Comparison of ENCODE assay signal across 15 cellular contexts in the genomic region with DNA sequence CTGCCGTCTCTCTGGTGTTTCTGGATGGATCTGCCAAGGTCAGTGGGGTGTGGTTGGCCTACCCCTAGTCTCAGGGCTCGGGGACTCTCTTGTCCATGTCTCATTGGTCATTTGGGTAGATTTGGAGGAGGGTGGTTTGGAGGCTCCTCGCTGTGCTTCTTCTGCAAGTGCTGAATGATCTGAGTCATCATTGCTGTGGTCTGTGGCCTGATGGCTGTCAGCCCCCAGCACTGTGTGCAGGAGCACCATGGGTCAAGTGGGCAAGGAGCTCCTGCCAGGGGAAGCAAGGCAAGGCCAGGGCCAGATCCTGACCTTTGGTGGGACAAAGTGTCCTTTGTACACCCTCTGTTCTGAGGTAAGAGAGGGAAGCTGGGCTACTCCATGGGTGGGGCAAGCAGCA.
DNase-seq lines count a peak whose midpoint lies in the region; ATAC-seq and TF ChIP-seq lines count a peak whose summit lies in the region.
"Had no signal": no experiment of that assay in that cellular context is flagged by ENCODE, and none has a peak within 500 bp of the region (broad histone marks: within the 10 kb centered on the region; RNA-seq: fewer than 3 reads in every experiment).

No MANE protein-coding gene starts in this region.

- H3K4me3 ChIP-seq in AG10803 (ENCODE audit: low read length), result no peak overlapping the region

- DNase-seq in AG10803 (ENCODE audit: low read depth), result peak; percentile 67
- DNase-seq in M059J (ENCODE audit: low read depth), result peak; percentile 86
- no peak for DNase-seq in Right ventricle myocardium superior
- DNase-seq in activated gamma-delta T cell treated with Interleukin-2 at 50 U/mL for 16 hours, result no peak
- DNase-seq in dedifferentiated amniotic fluid mesenchymal stem cell (ENCODE audit: extremely low spot score), result no peak
- no peak for DNase-seq in DMS153 treated with DMSO at 0.1 percent for 48 hours (lab: John Stamatoyannopoulos, UW; ENCODE audit: unreplicated experiment)
- DNase-seq in activated CD4-positive, alpha-beta T cell treated with anti-CD3 and anti-CD28 coated beads, Interleukin-2, amount 50 U/mL, for 4 hours, result no peak
- DNase-seq: activated CD4-positive, alpha-beta memory T cell treated with anti-CD3 and anti-CD28 coated beads for 36 hours; activated naive CD4-positive, alpha-beta T cell; dermis blood vessel endothelial cell; foreskin melanocyte; left cardiac atrium; NCI-H1436; NCI-H82 had no signal

- intact Hi-C loops in Right ventricle myocardium superior (cut with DNase I), result no loop called here

- TF ChIP-seq CTCF in AG10803 (conservative IDR thresholded peaks at IDR 0.05; ENCODE audit: low read length), result no peak

- peak; percentile 73 for ATAC-seq in GM19351 (IDR thresholded peaks at IDR 0.05; ENCODE audit: unreplicated experiment)
- ATAC-seq in Right ventricle myocardium superior (ENCODE audit: poor library complexity), result peak; percentile 21

Comparison
In these comparisons a context has a peak if more than half of its experiments do, and no peak if none do; other contexts are left out.
1. DNase-seq: peak in AG10803 (single experiment) and M059J (single experiment); none in Right ventricle myocardium superior (single experiment), activated gamma-delta T cell treated with Interleukin-2 at 50 U/mL for 16 hours (single experiment), dedifferentiated amniotic fluid mesenchymal stem cell (single experiment), DMS153 treated with DMSO at 0.1 percent for 48 hours (single experiment) and activated CD4-positive, alpha-beta T cell treated with anti-CD3 and anti-CD28 coated beads, Interleukin-2, amount 50 U/mL, for 4 hours (0 of 2).